Comparison of ENCODE assay signal across 8 cellular contexts in the genomic region with DNA sequence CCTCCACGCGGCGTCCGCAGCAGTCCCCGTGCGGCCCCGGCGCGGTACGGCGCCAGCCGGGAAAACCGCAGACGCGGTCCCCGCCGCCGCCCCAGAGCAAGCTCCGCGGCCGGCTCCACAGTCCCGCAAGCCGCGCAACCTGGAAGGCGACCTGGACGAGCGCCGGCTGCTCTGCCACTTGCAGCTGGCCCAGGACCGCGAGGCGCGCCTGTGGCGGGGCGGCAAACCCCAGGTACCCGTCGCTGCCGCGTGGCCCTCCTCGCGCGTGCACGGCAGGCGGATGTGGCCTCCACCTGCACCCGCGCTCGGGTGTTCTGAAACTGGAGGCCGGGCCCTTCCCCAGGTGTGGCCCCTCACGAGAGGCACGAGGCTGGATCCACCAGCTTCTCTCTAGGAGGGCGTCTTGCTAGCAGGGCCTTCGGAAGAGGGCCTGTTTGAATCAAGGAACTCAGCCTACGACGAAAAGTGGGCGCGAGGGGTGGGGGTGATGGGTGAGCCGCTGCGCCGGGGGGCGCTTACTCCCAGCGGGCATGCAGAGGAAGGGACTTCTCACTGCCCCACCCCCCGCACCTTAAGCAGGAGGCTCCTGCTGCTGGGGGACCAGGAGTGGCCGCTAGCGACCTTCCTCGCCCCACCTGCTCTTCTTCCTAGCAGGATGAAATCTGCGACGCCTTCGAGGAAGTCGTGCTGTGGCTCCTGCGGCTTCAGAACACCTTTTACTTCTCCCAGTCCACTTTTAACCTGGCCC. TPM values are rescaled to one million over a fixed set of nuclear protein-coding genes. Genes with fewer than 3 reads are reported as not detected.
DNase-seq lines count a peak whose midpoint lies in the region; ATAC-seq and TF ChIP-seq lines count a peak whose summit lies in the region.

No MANE protein-coding gene starts in this region.

- peak overlapping the region; percentile 38 for H3K27ac ChIP-seq in CD8-positive, alpha-beta memory T cell (ENCODE audit: low read depth, low read length)
- no peak overlapping the region for H3K27ac ChIP-seq in OCI-LY7 (ENCODE audit: low read depth, low read length, poor library complexity, severe bottlenecking)

- CTCF ChIA-PET in CD8-positive, alpha-beta memory T cell (lab: Charles Lee), result interaction anchor here (0.7 to 4.4 kb wide), 18 partner anchors 7 to 136 kb away, joined by 3 to 29 read pairs (median 4); a partner anchor contains a TSS
- CTCF ChIA-PET in Caco-2 (lab: Charles Lee), result interaction anchor here (0.9 to 1.0 kb wide), 2 partner anchors 72 kb away, joined by 3 to 4 read pairs; no protein-coding TSS in a partner anchor
- CTCF ChIA-PET in OCI-LY7 (lab: Charles Lee; ENCODE audit: unreplicated experiment), result interaction anchor here (0.5 to 1.1 kb wide), 3 partner anchors 9 to 168 kb away, joined by 3 to 4 read pairs (median 3); a partner anchor contains a TSS

- POLR2A ChIA-PET in CD8-positive, alpha-beta memory T cell (lab: Charles Lee), result interaction anchor here (0.9 to 2.2 kb wide), 5 partner anchors 10 to 216 kb away, joined by 3 to 29 read pairs (median 4); a partner anchor contains a TSS
- POLR2A ChIA-PET in Caco-2 (lab: Charles Lee) (no interaction called here), OCI-LY7 (lab: Charles Lee) (interaction anchor here (0.6 kb wide), 1 partner anchor 79 kb away, joined by 3 read pairs; no protein-coding TSS in a partner anchor)

- no peaks in the 10 kb centered on the region for H3K36me3 ChIP-seq in CD8-positive, alpha-beta memory T cell (ENCODE audit: insufficient read depth, low read length)
- no peaks in the 10 kb centered on the region for H3K36me3 ChIP-seq in neuron (ENCODE audit: insufficient read depth, low read length)
- H3K36me3 ChIP-seq in Caco-2 (ENCODE audit: control insufficient read depth, insufficient read depth, low read length), result no peaks in the 10 kb centered on the region
- no peaks in the 10 kb centered on the region for H3K36me3 ChIP-seq in OCI-LY7 (ENCODE audit: insufficient read depth, low read length)

- peak overlapping the region; percentile 57 for H3K4me3 ChIP-seq in CD8-positive, alpha-beta memory T cell (ENCODE audit: low read length)
- H3K4me3 ChIP-seq in neuron (ENCODE audit: low read length) (no peak overlapping the region), Caco-2 (ENCODE audit: low read depth, low read length) (no peak overlapping the region), OCI-LY7 (ENCODE audit: low read depth, low read length, poor library complexity, severe bottlenecking) (no peak overlapping the region)

- intact Hi-C loops in Caco-2 (cut with micrococcal nuclease; ENCODE audit: unreplicated experiment) (no loop called here), OCI-LY7 (cut with micrococcal nuclease; ENCODE audit: unreplicated experiment) (no loop called here)

- H3K9me2 ChIP-seq in OCI-LY7 (ENCODE audit: insufficient read depth, low read length), result no peaks in the 10 kb centered on the region

- H2AFZ ChIP-seq in neuron (ENCODE audit: low read depth, low read length) (peak overlapping the region; percentile 66), OCI-LY7 (ENCODE audit: low read length) (no peak overlapping the region)

- no peaks in the 10 kb centered on the region for H3K4me1 ChIP-seq in CD8-positive, alpha-beta memory T cell (ENCODE audit: insufficient read depth, low read length)
- H3K4me1 ChIP-seq in neuron (ENCODE audit: insufficient read depth, low read length) (no peaks in the 10 kb centered on the region), Caco-2 (no peaks in the 10 kb centered on the region), OCI-LY7 (ENCODE audit: insufficient read depth, low read length, poor library complexity, severe bottlenecking) (no peaks in the 10 kb centered on the region)

- no peaks in the 10 kb centered on the region for H4K20me1 ChIP-seq in OCI-LY7 (ENCODE audit: insufficient read depth, low read length)

- no peaks in the 10 kb centered on the region for H3K9me3 Mint-ChIP-seq in CD8-positive, alpha-beta memory T cell
- no peaks in the 10 kb centered on the region for H3K9me3 Mint-ChIP-seq in T-helper 1 cell treated with Interleukin-12 subunit alpha and Interleukin-12 subunit beta and Interleukin-4 antibody, amounts not matched to agents 30 μg/mL and 1 μg/mL, for 36 hours
- no peaks in the 10 kb centered on the region for H3K9me3 Mint-ChIP-seq in chondrocyte (ENCODE audit: low read depth)
- H3K9me3 Mint-ChIP-seq in Caco-2 (ENCODE audit: unreplicated experiment), result peaks cover 5% of the 10 kb centered on the region

- peaks cover 0 to 1% of the 10 kb centered on the region in 2 donors for H3K27me3 Mint-ChIP-seq in CD8-positive, alpha-beta memory T cell
- peaks cover 23% of the 10 kb centered on the region for H3K27me3 Mint-ChIP-seq in T-helper 1 cell treated with Interleukin-12 subunit alpha and Interleukin-12 subunit beta and Interleukin-4 antibody, amounts not matched to agents 30 μg/mL and 1 μg/mL, for 36 hours (ENCODE audit: low read depth)
- H3K27me3 Mint-ChIP-seq in chondrocyte (ENCODE audit: low read depth) (peaks cover 13% of the 10 kb centered on the region), Caco-2 (ENCODE audit: insufficient read depth, unreplicated experiment) (peaks cover 8% of the 10 kb centered on the region)

- H3K9me3 ChIP-seq in CD8-positive, alpha-beta memory T cell (ENCODE audit: low read length), result no peaks in the 10 kb centered on the region
- no peaks in the 10 kb centered on the region for H3K9me3 ChIP-seq in neuron (ENCODE audit: low read length)
- H3K9me3 ChIP-seq in Caco-2, result no peaks in the 10 kb centered on the region
- H3K9me3 ChIP-seq in OCI-LY7 (ENCODE audit: low read length), result no peaks in the 10 kb centered on the region

- no TSS peak for BruUV-seq in Caco-2 (replicated peaks; lab: Mats Ljungman, UMichigan)
- BruUV-seq in OCI-LY7 (replicated peaks; lab: Mats Ljungman, UMichigan), result no TSS peak

- peak overlapping the region in 5 of 8 donors; percentile 56 to 94 (median 74) for H3K27ac Mint-ChIP-seq in CD8-positive, alpha-beta memory T cell
- peak overlapping the region; percentile 59 for H3K27ac Mint-ChIP-seq in T-helper 1 cell treated with Interleukin-12 subunit alpha and Interleukin-12 subunit beta and Interleukin-4 antibody, amounts not matched to agents 30 μg/mL and 1 μg/mL, for 36 hours
- H3K27ac Mint-ChIP-seq in chondrocyte (ENCODE audit: unreplicated experiment), result no peak overlapping the region
- no peak overlapping the region for H3K27ac Mint-ChIP-seq in Caco-2 (ENCODE audit: unreplicated experiment)

- H3K79me2 ChIP-seq in OCI-LY7 (ENCODE audit: insufficient read depth, low read depth, low read length), result no peaks in the 10 kb centered on the region

- no peak for ATAC-seq in GM18909 (IDR thresholded peaks at IDR 0.05; ENCODE audit: poor library complexity, unreplicated experiment)
- no peak for ATAC-seq in HG03571 (IDR thresholded peaks at IDR 0.05; ENCODE audit: unreplicated experiment)

- no peak overlapping the region; the same call in 1 of the 2 replicates for H3K4me2 ChIP-seq in OCI-LY7 (ENCODE audit: low read length)

- H3K27me3 ChIP-seq in CD8-positive, alpha-beta memory T cell (ENCODE audit: insufficient read depth, low read length, poor library complexity, severe bottlenecking), result no peaks in the 10 kb centered on the region
- H3K27me3 ChIP-seq in neuron (ENCODE audit: insufficient read depth, low read length), result peaks cover 30% of the 10 kb centered on the region
- H3K27me3 ChIP-seq in Caco-2 (replicated peaks; ENCODE audit: control insufficient read depth, insufficient read depth, low read length), result no peaks in the 10 kb centered on the region

- peak; percentile 19 to 78 (median 54) for DNase-seq in CD8-positive, alpha-beta memory T cell
- DNase-seq in chondrocyte (ENCODE audit: low spot score) (peak; percentile 75), Caco-2 (no peak), OCI-LY7 (ENCODE audit: low spot score) (no peak)

- H3K4me1 Mint-ChIP-seq in CD8-positive, alpha-beta memory T cell, result peaks cover 7 to 29% (median 9%) of the 10 kb centered on the region in 3 donors
- H3K4me1 Mint-ChIP-seq in T-helper 1 cell treated with Interleukin-12 subunit alpha and Interleukin-12 subunit beta and Interleukin-4 antibody, amounts not matched to agents 30 μg/mL and 1 μg/mL, for 36 hours (ENCODE audit: low read depth), result peaks cover 43% of the 10 kb centered on the region
- H3K4me1 Mint-ChIP-seq in chondrocyte (ENCODE audit: low read depth) (peaks cover 10% of the 10 kb centered on the region), Caco-2 (ENCODE audit: low read depth, unreplicated experiment) (no peaks in the 10 kb centered on the region)

- H3K36me3 Mint-ChIP-seq in CD8-positive, alpha-beta memory T cell, result peaks cover 0 to 16% (median 2%) of the 10 kb centered on the region in 3 donors
- peaks cover 14% of the 10 kb centered on the region for H3K36me3 Mint-ChIP-seq in T-helper 1 cell treated with Interleukin-12 subunit alpha and Interleukin-12 subunit beta and Interleukin-4 antibody, amounts not matched to agents 30 μg/mL and 1 μg/mL, for 36 hours (ENCODE audit: low read depth)
- H3K36me3 Mint-ChIP-seq in chondrocyte (ENCODE audit: low read depth) (no peaks in the 10 kb centered on the region), Caco-2 (ENCODE audit: insufficient read depth, unreplicated experiment) (peaks cover 6% of the 10 kb centered on the region)

- TF ChIP-seq CTCF in chondrocyte (IDR thresholded peaks at IDR 0.05), result no peak
- no peak for TF ChIP-seq CTCF in Caco-2 (IDR thresholded peaks at IDR 0.05; ENCODE audit: insufficient read depth in 1 of 2, low read depth in 1 of 2, low read length in 1 of 2, severe bottlenecking in 1 of 2, unreplicated experiment in 1 of 2)
- TF ChIP-seq CTCF in OCI-LY7 (conservative IDR thresholded peaks at IDR 0.05; ENCODE audit: low read length), result no peak

- peak overlapping the region; percentile 57 to 89 (median 65) for H3K4me3 Mint-ChIP-seq in CD8-positive, alpha-beta memory T cell
- peak overlapping the region; percentile 55 for H3K4me3 Mint-ChIP-seq in T-helper 1 cell treated with Interleukin-12 subunit alpha and Interleukin-12 subunit beta and Interleukin-4 antibody, amounts not matched to agents 30 μg/mL and 1 μg/mL, for 36 hours
- H3K4me3 Mint-ChIP-seq in chondrocyte (ENCODE audit: unreplicated experiment) (peak overlapping the region; percentile 48), Caco-2 (ENCODE audit: unreplicated experiment) (no peak overlapping the region)

RNA-seq across cellular contexts. Expression of a gene that starts 0.6 kb away (rescaled TPM):
- total RNA-seq in CD8-positive, alpha-beta memory T cell, result 1 to 10 TPM; 8.8 to 9.1 TPM
- 3.4 TPM for polyA plus RNA-seq in CD8-positive, alpha-beta memory T cell
- total RNA-seq in chondrocyte (0.15 TPM in 1 of 3 replicates, not detected in the others), Caco-2 (2022) (0.18 TPM in 1 of 2 replicates, not detected in the other), OCI-LY7 (2022) (not detected in 2 replicates)
- not detected in 2 replicates for total RNA-seq in OCI-LY7 (2014; rRNA removed; shearing (Covaris generic))

RNA-seq across cellular contexts. Expression of a gene that starts 10.5 kb away (rescaled TPM):
- 10 to 100 TPM; 21.1 to 23.3 TPM for total RNA-seq in CD8-positive, alpha-beta memory T cell
- polyA plus RNA-seq in CD8-positive, alpha-beta memory T cell, result 15.9 TPM
- total RNA-seq in chondrocyte, result 15.0 to 16.4 TPM (median 16.2 TPM) in 3 replicates
- total RNA-seq in Caco-2 (2022), result 12.7 and 15.3 TPM in 2 replicates
- 6.7 and 8.7 TPM in 2 replicates for total RNA-seq in OCI-LY7 (2014; rRNA removed; shearing (Covaris generic))
- total RNA-seq in OCI-LY7 (2022), result 14.2 and 17.0 TPM in 2 replicates

RNA-seq across cellular contexts. Expression of a gene that starts 29.2 kb away (rescaled TPM):
- 10 to 100 TPM; 34.5 to 38.1 TPM for total RNA-seq in CD8-positive, alpha-beta memory T cell
- 2.8 TPM for polyA plus RNA-seq in CD8-positive, alpha-beta memory T cell
- total RNA-seq in chondrocyte (86.0 to 128 TPM (median 127 TPM) in 3 replicates), Caco-2 (2022) (54.0 and 60.7 TPM in 2 replicates), OCI-LY7 (2022) (12.8 and 15.5 TPM in 2 replicates)
- total RNA-seq in OCI-LY7 (2014; rRNA removed; shearing (Covaris generic)), result 10.6 and 11.8 TPM in 2 replicates

Comparison
In these comparisons a context has a peak if more than half of its experiments do, and no peak if none do; other contexts are left out.
1. DNase-seq: peak in CD8-positive, alpha-beta memory T cell (5 of 5) and chondrocyte (single experiment); none in Caco-2 (0 of 2) and OCI-LY7 (single experiment).
2. H3K27ac Mint-ChIP-seq: peak in CD8-positive, alpha-beta memory T cell (5 of 8) and T-helper 1 cell treated with Interleukin-12 subunit alpha and Interleukin-12 subunit beta and Interleukin-4 antibody, amounts not matched to agents 30 μg/mL and 1 μg/mL, for 36 hours (single experiment); none in chondrocyte (single experiment) and Caco-2 (single experiment).